ENCODE assay signal across 1 cellular context in the genomic region with DNA sequence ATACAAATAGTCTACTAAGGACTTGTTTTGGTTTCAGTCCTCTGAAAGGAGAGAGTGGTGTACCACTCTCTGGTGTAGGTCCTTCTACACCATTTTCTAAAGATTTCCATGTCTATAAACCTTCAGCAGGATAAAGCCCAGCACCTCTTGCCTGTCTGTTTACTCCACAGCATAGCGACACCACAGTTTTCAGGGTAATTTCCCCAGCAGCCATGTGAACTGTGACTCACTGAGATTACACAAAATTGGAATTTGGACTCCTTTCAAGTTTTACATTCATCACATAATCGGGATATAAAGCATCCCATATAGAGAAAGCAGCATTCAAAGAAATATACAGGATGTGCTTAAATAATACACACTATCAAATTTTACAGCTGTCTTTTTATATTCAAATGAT.
TF ChIP-seq lines count a peak whose summit lies in the region.

No MANE protein-coding gene starts in this region.

TF ChIP-seq in HCT116, 20 proteins besides CTCF, POLR2A, EP300 and RAD21:
- peak; percentile 37; the same call in 1 of the 2 replicates for TF ChIP-seq FOSL1 (IDR thresholded peaks at IDR 0.05; ENCODE audit: low read depth)
- TF ChIP-seq CEBPB (IDR thresholded peaks at IDR 0.05; ENCODE audit: low read depth), result peak; percentile 25; the same call in 1 of the 2 replicates
- 0 out of 2 replicates have a peak, but pooled peaks have one; percentile 19 for TF ChIP-seq SP1 (IDR thresholded peaks at IDR 0.05; ENCODE audit: low read depth)
- TF ChIP-seq EZH2phosphoT487 (IDR thresholded peaks at IDR 0.05; ENCODE audit: borderline replicate concordance), result no peak
TF ChIP-seq in HCT116: peak in this region for 3.
